8 cellular contexts compared by ENCODE assay signal in the genomic region with DNA sequence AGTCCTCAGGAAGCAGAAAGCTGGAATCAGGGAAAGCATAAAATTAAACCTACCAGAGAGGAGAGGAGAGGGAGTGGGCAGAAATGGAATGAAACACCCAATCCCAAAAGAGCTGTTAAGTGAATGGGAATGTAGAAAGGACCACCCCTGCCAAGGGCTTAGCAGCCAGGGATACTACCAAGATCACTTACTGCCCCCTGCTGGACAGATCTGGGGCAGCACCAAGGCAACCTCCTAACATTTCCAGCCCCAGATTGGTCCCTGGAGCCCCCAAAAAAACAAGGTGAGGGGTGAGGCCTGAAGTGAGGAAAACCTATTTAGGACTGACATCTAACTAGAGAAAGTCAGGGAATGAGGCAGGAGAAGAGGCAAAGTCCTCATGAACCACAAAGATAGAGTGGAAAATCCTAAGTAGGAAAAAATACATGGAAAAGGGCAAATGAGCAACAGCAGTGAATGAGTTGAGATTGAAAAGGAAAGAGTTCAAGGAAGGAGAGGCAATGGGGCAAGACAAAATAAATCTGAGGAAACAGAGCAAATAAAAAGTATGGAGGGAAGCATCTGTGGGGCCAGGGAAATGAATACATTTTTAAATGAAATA. TPM values are rescaled to one million over a fixed set of nuclear protein-coding genes. Genes with fewer than 3 reads are reported as not detected.
DNase-seq lines count a peak whose midpoint lies in the region; ATAC-seq and TF ChIP-seq lines count a peak whose summit lies in the region.

No MANE protein-coding gene starts in this region.

- no peak overlapping the region for H2BK12ac ChIP-seq in trophoblast cell (ENCODE audit: low read length)

- H3K4me3 ChIP-seq in trophoblast cell (ENCODE audit: low read depth, low read length) = no peak overlapping the region
- H3K4me3 ChIP-seq in upper lobe of left lung = no peak overlapping the region

- ATAC-seq in upper lobe of left lung (ENCODE audit: low FRiP score in 2 of 2) = peak; percentile 75 to 88
- no peak for ATAC-seq in HG02981 (IDR thresholded peaks at IDR 0.05; ENCODE audit: unreplicated experiment)

- no peak overlapping the region for H3K4me2 ChIP-seq in trophoblast cell (ENCODE audit: low read length)

- TF ChIP-seq CTCF in upper lobe of left lung (IDR thresholded peaks at IDR 0.05) = peak; percentile 64 to 91 (median 74)

- H3K4me1 ChIP-seq in trophoblast cell (ENCODE audit: control insufficient read depth in 1 of 2, insufficient read depth in 2 of 2, low read length in 2 of 2) = no peaks in the 10 kb centered on the region
- no peaks in the 10 kb centered on the region for H3K4me1 ChIP-seq in upper lobe of left lung

- H4K12ac ChIP-seq in trophoblast cell (ENCODE audit: low read depth, low read length) = no peak overlapping the region

- peaks cover 19 to 28% (median 21%) of the 10 kb centered on the region in 3 donors for H3K4me1 Mint-ChIP-seq in IgD-negative memory B cell

- no peak overlapping the region for H2BK120ac ChIP-seq in trophoblast cell (ENCODE audit: insufficient read depth, low read length, poor library complexity)

- in situ Hi-C loops in SK-MEL-5 (cut with HindIII; ENCODE audit: low pct_unique_long_range_greater_than_20kb, low sequenced_read_pairs) = no loop called here

- H3K9ac ChIP-seq in trophoblast cell (ENCODE audit: low read length) = no peak overlapping the region

- H4K91ac ChIP-seq in trophoblast cell (ENCODE audit: low read depth, low read length) = no peak overlapping the region

- H3K23ac ChIP-seq in trophoblast cell (ENCODE audit: low read length) = no peak overlapping the region

- H2AFZ ChIP-seq in trophoblast cell (ENCODE audit: insufficient read depth, low read length, poor library complexity) = no peak overlapping the region

- no peaks in the 10 kb centered on the region for H3K27me3 Mint-ChIP-seq in IgD-negative memory B cell

- no peak overlapping the region for H2BK5ac ChIP-seq in trophoblast cell (ENCODE audit: low read depth, low read length, poor library complexity)

- H3K4me3 Mint-ChIP-seq in IgD-negative memory B cell = no peak overlapping the region

- no peak overlapping the region for H3K14ac ChIP-seq in trophoblast cell (ENCODE audit: low read length)

- H3K36me3 ChIP-seq in trophoblast cell (ENCODE audit: control insufficient read depth in 1 of 2, insufficient read depth in 2 of 2, low read length in 2 of 2) = peaks cover 53 to 76% of the 10 kb centered on the region in 2 experiments
- peaks cover 17 to 92% (median 73%) of the 10 kb centered on the region in 4 donors for H3K36me3 ChIP-seq in upper lobe of left lung

- H3K9me3 ChIP-seq in trophoblast cell (ENCODE audit: insufficient read depth, low read depth, low read length) = peaks cover 2% of the 10 kb centered on the region
- no peaks in the 10 kb centered on the region for H3K9me3 ChIP-seq in upper lobe of left lung

- H3K27me3 ChIP-seq in trophoblast cell (ENCODE audit: insufficient read depth, low read length) (no peaks in the 10 kb centered on the region), upper lobe of left lung (no peaks in the 10 kb centered on the region)

- peak; percentile 77 for DNase-seq in DMS53 (lab: John Stamatoyannopoulos, UW)
- DNase-seq in SK-MEL-5 (ENCODE audit: low read depth, low spot score) = peak; percentile 76
- peak; percentile 64 to 83 (median 74) for DNase-seq in activated naive CD4-positive, alpha-beta T cell (lab: John Stamatoyannopoulos, UW)
- peak; percentile 43 for DNase-seq in globus pallidus (ENCODE audit: low spot score)
- DNase-seq in trophoblast cell = peak; percentile 60 to 84
- DNase-seq in upper lobe of left lung = peak in 1 of 2 donors; percentile 48

- no peak overlapping the region for H3K27ac ChIP-seq in trophoblast cell (ENCODE audit: low read depth, low read length)
- no peak overlapping the region for H3K27ac ChIP-seq in upper lobe of left lung

- H3K4ac ChIP-seq in trophoblast cell (ENCODE audit: low read depth, low read length) = no peak overlapping the region

- H3K18ac ChIP-seq in trophoblast cell (ENCODE audit: low read length) = no peak overlapping the region

- peaks cover 4% of the 10 kb centered on the region for H3K36me3 Mint-ChIP-seq in IgD-negative memory B cell

- no peak overlapping the region for H4K8ac ChIP-seq in trophoblast cell (ENCODE audit: low read depth, low read length)

- TF ChIP-seq EP300 in upper lobe of left lung (IDR thresholded peaks at IDR 0.05) = no peak

- no peak for TF ChIP-seq POLR2A in upper lobe of left lung (IDR thresholded peaks at IDR 0.05)

- H3K27ac Mint-ChIP-seq in IgD-negative memory B cell = peak overlapping the region in 2 of 3 donors; percentile 45 to 48

- no peaks in the 10 kb centered on the region for H3K79me1 ChIP-seq in trophoblast cell (ENCODE audit: low read length)

- H3K79me2 ChIP-seq in trophoblast cell (ENCODE audit: control insufficient read depth, insufficient read depth, low read length, poor library complexity) = no peaks in the 10 kb centered on the region

- no peaks in the 10 kb centered on the region for H3K9me3 Mint-ChIP-seq in IgD-negative memory B cell

- no peak overlapping the region for H2AK5ac ChIP-seq in trophoblast cell (ENCODE audit: low read length)

RNA-seq across cellular contexts. Expression of gene FKBP11, which starts 11.2 kb away (rescaled TPM):
- polyA plus RNA-seq in IgD-negative memory B cell = 88.9 TPM
- total RNA-seq in SK-MEL-5 (2014; rRNA removed; shearing (Covaris generic)) = 10.8 and 12.2 TPM in 2 replicates
- 38.5 and 41.3 TPM in 2 replicates for polyA plus RNA-seq in SK-MEL-5 (2015; cell fraction: cytosol; rRNA removed)
- 35.1 and 45.0 TPM in 2 replicates for polyA plus RNA-seq in SK-MEL-5 (2015; cell fraction: nucleus; rRNA removed)
- polyA plus RNA-seq in trophoblast cell (2013) = 111 and 113 TPM in 2 replicates
- 10 to 100 TPM in 5 of 6 donors, 1 to 10 TPM in 1; 9.4 to 31.9 (median 19.3) TPM for total RNA-seq in upper lobe of left lung

RNA-seq across cellular contexts. Expression of gene ARF3, which starts 20.8 kb away (rescaled TPM):
- 20.2 TPM for polyA plus RNA-seq in IgD-negative memory B cell
- total RNA-seq in SK-MEL-5 (2014; rRNA removed; shearing (Covaris generic)) = 92.3 and 95.8 TPM in 2 replicates
- 169 and 225 TPM in 2 replicates for polyA plus RNA-seq in SK-MEL-5 (2015; cell fraction: cytosol; rRNA removed)
- polyA plus RNA-seq in SK-MEL-5 (2015; cell fraction: nucleus; rRNA removed) = 61.2 and 62.2 TPM in 2 replicates
- polyA plus RNA-seq in trophoblast cell (2013) = 112 and 113 TPM in 2 replicates
- total RNA-seq in upper lobe of left lung = 100 to 1,000 TPM in 3 of 6 donors, 10 to 100 TPM in 3; 67.4 to 178 (median 99.2) TPM

RNA-seq across cellular contexts. Expression of gene WNT10B, which starts 35.1 kb away (rescaled TPM):
- polyA plus RNA-seq in IgD-negative memory B cell = not detected
- total RNA-seq in SK-MEL-5 (2014; rRNA removed; shearing (Covaris generic)) = 3.4 and 5.1 TPM in 2 replicates
- 9.8 and 11.2 TPM in 2 replicates for polyA plus RNA-seq in SK-MEL-5 (2015; cell fraction: cytosol; rRNA removed)
- polyA plus RNA-seq in SK-MEL-5 (2015; cell fraction: nucleus; rRNA removed) = 3.0 and 4.6 TPM in 2 replicates
- 5.7 and 5.9 TPM in 2 replicates for polyA plus RNA-seq in trophoblast cell (2013)
- total RNA-seq in upper lobe of left lung = 1 to 10 TPM in 1 of 6 donors, under 1 TPM in 2, not detected in 3; 0.69 to 2.2 (median 0.74) TPM

RNA-seq across cellular contexts. Expression of gene WNT1, which starts 41.6 kb away (rescaled TPM):
- polyA plus RNA-seq in IgD-negative memory B cell = 0.19 TPM
- not detected in 2 replicates for total RNA-seq in SK-MEL-5 (2014; rRNA removed; shearing (Covaris generic))
- polyA plus RNA-seq in SK-MEL-5 (2015; cell fraction: cytosol; rRNA removed) = not detected in 2 replicates
- not detected in 2 replicates for polyA plus RNA-seq in SK-MEL-5 (2015; cell fraction: nucleus; rRNA removed)
- 2.1 TPM in 2 replicates for polyA plus RNA-seq in trophoblast cell (2013)
- total RNA-seq in upper lobe of left lung = under 1 TPM in 1 of 6 donors, not detected in 5; 0.34 TPM
